ENCODE assay signal across 8 cellular contexts in genomic region chr2:237860273-237860935, GRCh38. TPM values are rescaled to one million over a fixed set of nuclear protein-coding genes. Genes with fewer than 3 reads are reported as not detected.
DNase-seq lines count a peak whose midpoint lies in the region; ATAC-seq and TF ChIP-seq lines count a peak whose summit lies in the region.

No MANE protein-coding gene starts in this region.

- in situ Hi-C loops in astrocyte of the cerebellum (cut with HindIII; ENCODE audit: low sequenced_read_pairs), result no loop called here

- H3K4me1 ChIP-seq in left lung (peaks cover 4 to 22% of the 10 kb centered on the region in 2 donors), testis (peaks cover 11% of the 10 kb centered on the region)

- no peak for DNase-seq in activated T-cell treated with anti-CD3 and anti-CD28 coated beads, Interleukin-2, amount 50 U/mL, for 4 hours
- no peak for DNase-seq in activated T-cell treated with anti-CD3 and anti-CD28 coated beads, Interleukin-2, amount 50 U/mL, for 1 hour
- no peak for DNase-seq in astrocyte of the cerebellum (ENCODE audit: low read depth)
- DNase-seq in left lung, result peak in 1 of 2 donors; percentile 58
- no peak for DNase-seq in testis
- DNase-seq in iPS-NIHi7 (ENCODE audit: extremely low spot score), result no peak
- DNase-seq in naive thymus-derived CD8-positive, alpha-beta T cell, result no peak

- no peak overlapping the region for H3K27ac Mint-ChIP-seq in naive thymus-derived CD8-positive, alpha-beta T cell

- H3K36me3 Mint-ChIP-seq in activated T-cell treated with anti-CD3 and anti-CD28 coated beads, Interleukin-2, amount 50 U/mL, for 4 hours (ENCODE audit: insufficient read depth), result no peaks in the 10 kb centered on the region
- H3K36me3 Mint-ChIP-seq in naive thymus-derived CD8-positive, alpha-beta T cell, result peaks cover 0 to 3% (median 0%) of the 10 kb centered on the region in 3 donors

- WGBS in testis, 2 donors, result 14 to 42% methylated on average over 22 of the region's 22 CpGs

- no peak for TF ChIP-seq POLR2A in testis (IDR thresholded peaks at IDR 0.05)

- no peaks in the 10 kb centered on the region for H3K9me3 Mint-ChIP-seq in activated T-cell treated with anti-CD3 and anti-CD28 coated beads, Interleukin-2, amount 50 U/mL, for 4 hours
- peaks cover 0 to 1% (median 0%) of the 10 kb centered on the region in 9 donors for H3K9me3 Mint-ChIP-seq in naive thymus-derived CD8-positive, alpha-beta T cell

- intact Hi-C loops in left lung (cut with DNase I), result no loop called here
- intact Hi-C loops in testis (cut with DNase I; ENCODE audit: low total_unique reads), result no loop called here

- H3K4me3 Mint-ChIP-seq in activated T-cell treated with anti-CD3 and anti-CD28 coated beads, Interleukin-2, amount 50 U/mL, for 4 hours, result peak overlapping the region; percentile 60
- H3K4me3 Mint-ChIP-seq in naive thymus-derived CD8-positive, alpha-beta T cell, result peak overlapping the region in 5 of 10 donors; percentile 4 to 62 (median 30)

- TF ChIP-seq CTCF in astrocyte of the cerebellum (IDR thresholded peaks at IDR 0.05; ENCODE audit: low read depth, low read length, missing control alignments) (no peak), left lung (IDR thresholded peaks at IDR 0.05) (no peak), testis (IDR thresholded peaks at IDR 0.05) (no peak)

- H3K4me3 ChIP-seq in astrocyte of the cerebellum (ENCODE audit: low read depth, low read length), result peak overlapping the region; percentile 37
- peak overlapping the region; percentile 30 to 34 for H3K4me3 ChIP-seq in left lung
- H3K4me3 ChIP-seq in testis, result peak overlapping the region; percentile 42 to 60

- H3K27ac ChIP-seq in left lung, result no peak overlapping the region
- H3K27ac ChIP-seq in testis, result no peak overlapping the region

- H3K27me3 Mint-ChIP-seq in activated T-cell treated with anti-CD3 and anti-CD28 coated beads, Interleukin-2, amount 50 U/mL, for 4 hours (ENCODE audit: low read depth), result peaks cover 47% of the 10 kb centered on the region
- H3K27me3 Mint-ChIP-seq in naive thymus-derived CD8-positive, alpha-beta T cell, result peaks cover 16 to 60% (median 38%) of the 10 kb centered on the region in 5 donors

- H3K36me3 ChIP-seq in left lung (no peaks in the 10 kb centered on the region), testis (ENCODE audit: low read depth, missing control alignments) (no peaks in the 10 kb centered on the region)

- H3K9me3 ChIP-seq in left lung, result no peaks in the 10 kb centered on the region
- H3K9me3 ChIP-seq in testis, result no peaks in the 10 kb centered on the region

- peaks cover 4 to 65% of the 10 kb centered on the region in 2 donors for H3K27me3 ChIP-seq in left lung
- H3K27me3 ChIP-seq in testis, result no peaks in the 10 kb centered on the region

- POLR2A ChIA-PET in naive thymus-derived CD8-positive, alpha-beta T cell (lab: Charles Lee), result no interaction called here

- H3K4me1 Mint-ChIP-seq in activated T-cell treated with anti-CD3 and anti-CD28 coated beads, Interleukin-2, amount 50 U/mL, for 4 hours (ENCODE audit: low read depth), result peaks cover 8% of the 10 kb centered on the region
- H3K4me1 Mint-ChIP-seq in naive thymus-derived CD8-positive, alpha-beta T cell, result peaks cover 4 to 14% (median 10%) of the 10 kb centered on the region in 4 donors

- ATAC-seq in activated T-cell treated with anti-CD3 and anti-CD28 coated beads, Interleukin-2, amount 50 U/mL, for 4 hours, result no peak
- ATAC-seq in left lung, result peak; percentile 6
- no peak for ATAC-seq in naive thymus-derived CD8-positive, alpha-beta T cell
- ATAC-seq in HG03571 (IDR thresholded peaks at IDR 0.05; ENCODE audit: unreplicated experiment), result no peak

RNA-seq across cellular contexts. Expression of gene RAMP1, which starts 1.0 kb away (rescaled TPM):
- under 1 TPM; 0.43 to 0.53 (median 0.46) TPM for total RNA-seq in activated T-cell treated with anti-CD3 and anti-CD28 coated beads, Interleukin-2, amount 50 U/mL, for 4 hours
- total RNA-seq in left lung (1 to 10 TPM; 7.0 to 8.6 TPM), testis (10 to 100 TPM in 1 of 2 donors, 1 to 10 TPM in 1; 8.9 to 14.3 TPM)
- 13.9 TPM for polyA plus RNA-seq in testis (ENCODE audit: insufficient read depth, low read depth, low replicate concordance)
- total RNA-seq in naive thymus-derived CD8-positive, alpha-beta T cell, result not detected
- polyA plus RNA-seq in naive thymus-derived CD8-positive, alpha-beta T cell, result 1 to 10 TPM in 1 of 3 donors, not detected in 2; 1.1 TPM

Comparison
In these comparisons a context has a peak if more than half of its experiments do, and no peak if none do; other contexts are left out.
1. RNA of gene RAMP1, which starts 1.0 kb away (total RNA-seq): 8.9 to 14.3 TPM in testis and 7.0 to 8.6 TPM in left lung; 0.43 to 0.53 TPM in activated T-cell treated with anti-CD3 and anti-CD28 coated beads, Interleukin-2, amount 50 U/mL, for 4 hours and not detected in naive thymus-derived CD8-positive, alpha-beta T cell; every median in the first group is over 4 times any median in the second.
2. Peak in every context shown above with its lines, with median percentiles within 50 percentile points of each other: H3K4me3 ChIP-seq.